Comparison of ENCODE assay signal across 21 cellular contexts in the genomic region with DNA sequence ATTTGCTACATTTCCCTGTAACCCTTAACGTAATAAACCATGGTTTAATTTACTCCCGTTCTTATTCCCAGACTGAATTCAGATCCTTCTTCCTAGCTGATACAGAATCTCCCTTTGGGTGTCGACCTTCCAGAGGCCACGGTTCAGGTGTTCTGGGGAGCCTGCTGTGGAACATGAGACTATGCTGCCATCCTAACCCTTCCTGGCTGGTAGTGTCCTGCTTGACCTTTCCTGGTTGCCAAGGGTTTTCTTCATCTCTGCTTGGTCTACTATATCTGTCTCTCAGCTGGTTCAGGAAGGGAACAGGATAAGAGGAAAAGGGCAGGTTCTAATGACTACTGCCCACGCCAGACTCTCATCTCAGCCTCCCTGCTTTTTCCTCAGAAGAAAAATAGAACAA. TPM values are rescaled to one million over a fixed set of nuclear protein-coding genes. Genes with fewer than 3 reads are reported as not detected.
DNase-seq lines count a peak whose midpoint lies in the region; ATAC-seq and TF ChIP-seq lines count a peak whose summit lies in the region.
"Had no signal": no experiment of that assay in that cellular context is flagged by ENCODE, and none has a peak within 500 bp of the region (broad histone marks: within the 10 kb centered on the region; RNA-seq: fewer than 3 reads in every experiment).

No MANE protein-coding gene starts in this region.

- peaks cover 98% of the 10 kb centered on the region for H3K36me3 Mint-ChIP-seq in activated T-cell treated with anti-CD3 and anti-CD28 coated beads, Interleukin-2, amount 50 U/mL, for 24 hours (ENCODE audit: low read depth)
- peaks cover 15% of the 10 kb centered on the region for H3K36me3 Mint-ChIP-seq in T-helper 17 cell (ENCODE audit: low read depth)
- peaks cover 90% of the 10 kb centered on the region for H3K36me3 Mint-ChIP-seq in central memory CD8-positive, alpha-beta T cell (ENCODE audit: insufficient read depth)

- H3K14ac ChIP-seq in neuronal stem cell (ENCODE audit: low read length): no peak overlapping the region

- H2AFZ ChIP-seq in osteoblast (ENCODE audit: low read length) (no peak overlapping the region), neuronal stem cell (ENCODE audit: low read length) (no peak overlapping the region)

- H3K36me3 ChIP-seq in osteoblast (ENCODE audit: insufficient read depth, low read length) (peaks cover 100% of the 10 kb centered on the region), neuronal stem cell (replicated peaks in 1 of 2; ENCODE audit: control insufficient read depth in 2 of 2, insufficient read depth in 2 of 2, low read length in 2 of 2) (peaks cover 23 to 100% of the 10 kb centered on the region in 2 donors)

- no peak overlapping the region for H2BK12ac ChIP-seq in neuronal stem cell (ENCODE audit: low read length)

- no peaks in the 10 kb centered on the region for H3K79me2 ChIP-seq in osteoblast (ENCODE audit: insufficient read depth, low read length)

- H3K9me3 Mint-ChIP-seq in activated T-cell treated with anti-CD3 and anti-CD28 coated beads, Interleukin-2, amount 50 U/mL, for 24 hours: no peaks in the 10 kb centered on the region
- H3K9me3 Mint-ChIP-seq in central memory CD8-positive, alpha-beta T cell: no peaks in the 10 kb centered on the region
- H3K9me3 Mint-ChIP-seq: stimulated activated naive B cell treated with anti-CD40 and anti-IgM and Interleukin-4, amounts not matched to agents 10 μg/mL and 1 μg/mL and 100 μg/mL, for 72 hours had no signal

- peaks cover 15% of the 10 kb centered on the region for H3K4me1 ChIP-seq in osteoblast (ENCODE audit: insufficient read depth, low read length)
- no peaks in the 10 kb centered on the region for H3K4me1 ChIP-seq in neuronal stem cell (ENCODE audit: control insufficient read depth in 2 of 2, insufficient read depth in 1 of 2, low read depth in 1 of 2, low read length in 2 of 2)
- H3K4me1 ChIP-seq: pancreas had no signal

- H3K27me3 Mint-ChIP-seq in activated T-cell treated with anti-CD3 and anti-CD28 coated beads, Interleukin-2, amount 50 U/mL, for 24 hours: no peaks in the 10 kb centered on the region
- no peaks in the 10 kb centered on the region for H3K27me3 Mint-ChIP-seq in T-helper 17 cell
- no peaks in the 10 kb centered on the region for H3K27me3 Mint-ChIP-seq in central memory CD8-positive, alpha-beta T cell
- H3K27me3 Mint-ChIP-seq: stimulated activated naive B cell treated with anti-CD40 and anti-IgM and Interleukin-4, amounts not matched to agents 10 μg/mL and 1 μg/mL and 100 μg/mL, for 72 hours had no signal

- H3K27ac ChIP-seq in osteoblast (ENCODE audit: low read depth, low read length) (peak overlapping the region; percentile 9), neuronal stem cell (replicated peaks; ENCODE audit: low read length) (no peak overlapping the region)
- H3K27ac ChIP-seq: C4-2B, pancreas, thyroid gland had no signal

- H2BK15ac ChIP-seq in neuronal stem cell (ENCODE audit: low read length): no peak overlapping the region

- no peak overlapping the region for H4K8ac ChIP-seq in neuronal stem cell (ENCODE audit: low read depth, low read length)

- H3K4me1 Mint-ChIP-seq in activated T-cell treated with anti-CD3 and anti-CD28 coated beads, Interleukin-2, amount 50 U/mL, for 24 hours (ENCODE audit: low read depth): peaks cover 67% of the 10 kb centered on the region
- H3K4me1 Mint-ChIP-seq in T-helper 17 cell: peaks cover 13% of the 10 kb centered on the region
- H3K4me1 Mint-ChIP-seq in central memory CD8-positive, alpha-beta T cell: peaks cover 7% of the 10 kb centered on the region

- no peak for DNase-seq in activated T-cell treated with anti-CD3 and anti-CD28 coated beads, Interleukin-2, amount 50 U/mL, for 24 hours
- DNase-seq in activated T-cell treated with anti-CD3 and anti-CD28 coated beads, Interleukin-2, amount 50 U/mL, for 1 hour: no peak
- DNase-seq in T-helper 17 cell (no peak), osteoblast (ENCODE audit: insufficient read length, low spot score, missing footprints) (no peak), NCI-H1694 (lab: John Stamatoyannopoulos, UW) (no peak), neuronal stem cell (ENCODE audit: low spot score) (no peak)
- DNase-seq in central memory CD8-positive, alpha-beta T cell (ENCODE audit: low spot score in 2 of 2): no peak
- DNase-seq: activated CD4-positive, alpha-beta T cell treated with anti-CD3 and anti-CD28 coated beads for 48 hours; activated T-cell treated with anti-CD3 and anti-CD28 coated beads for 4 hours; amniotic stem cell; GF-D8; hypothalamus; MG63; NCI-H1436; NCI-H2171; NCI-H526; pancreas; stimulated activated naive B cell treated with anti-CD40 and anti-IgM and Interleukin-4, amounts not matched to agents 10 μg/mL and 1 μg/mL and 100 μg/mL, for 72 hours; thyroid gland had no signal

- H3K9ac ChIP-seq in neuronal stem cell (ENCODE audit: low read depth, low read length, poor library complexity): no peak overlapping the region

- H3K27ac Mint-ChIP-seq in activated T-cell treated with anti-CD3 and anti-CD28 coated beads, Interleukin-2, amount 50 U/mL, for 24 hours: peak overlapping the region; percentile 87
- H3K27ac Mint-ChIP-seq in T-helper 17 cell: peak overlapping the region; percentile 92
- H3K27ac Mint-ChIP-seq in central memory CD8-positive, alpha-beta T cell (ENCODE audit: low read depth): peak overlapping the region; percentile 48
- H3K27ac Mint-ChIP-seq: stimulated activated naive B cell treated with anti-CD40 and anti-IgM and Interleukin-4, amounts not matched to agents 10 μg/mL and 1 μg/mL and 100 μg/mL, for 72 hours had no signal

- no peak overlapping the region for H2BK120ac ChIP-seq in neuronal stem cell (ENCODE audit: low read depth, low read length)

- H3K4ac ChIP-seq in neuronal stem cell (ENCODE audit: low read length): no peak overlapping the region

- H3K23ac ChIP-seq in neuronal stem cell (ENCODE audit: low read depth, low read length, poor library complexity): no peak overlapping the region

- H3K27me3 ChIP-seq in osteoblast (ENCODE audit: insufficient read depth, low read length) (no peaks in the 10 kb centered on the region), neuronal stem cell (ENCODE audit: control insufficient read depth in 3 of 3, insufficient read depth in 3 of 3, low read depth in 1 of 3, low read length in 3 of 3) (no peaks in the 10 kb centered on the region)
- H3K27me3 ChIP-seq: MG63, pancreas, thyroid gland had no signal

- no CpG with 5 or more reads among the region's 5 CpGs for WGBS in neuronal stem cell (ENCODE audit: extremely low coverage in 2 of 2, insufficient read length in 2 of 2, insufficient replicate concordance in 1 of 2), 2 donors

- H3K4me2 ChIP-seq in osteoblast (ENCODE audit: insufficient read depth, low read length) (no peak overlapping the region), neuronal stem cell (ENCODE audit: insufficient read depth, low read length, poor library complexity, severe bottlenecking) (no peak overlapping the region)

- no peak overlapping the region for H4K91ac ChIP-seq in neuronal stem cell (ENCODE audit: low read depth, low read length, poor library complexity)

- no peak for TF ChIP-seq CTCF in osteoblast (IDR thresholded peaks at IDR 0.05; ENCODE audit: extremely low read depth, low read depth, low read length)

- H2BK5ac ChIP-seq in neuronal stem cell (ENCODE audit: low read length): no peak overlapping the region

- H3K79me1 ChIP-seq in neuronal stem cell (ENCODE audit: low read depth, low read length): no peaks in the 10 kb centered on the region

- no peak overlapping the region for H3K4me3 ChIP-seq in osteoblast (ENCODE audit: insufficient read depth, low read length)
- H3K4me3 ChIP-seq in neuronal stem cell (ENCODE audit: low read length in 2 of 2): no peak overlapping the region
- H3K4me3 ChIP-seq: MG63, pancreas, thyroid gland had no signal

- no peak overlapping the region for H3K18ac ChIP-seq in neuronal stem cell (ENCODE audit: low read length)

- ATAC-seq in T-helper 17 cell: no peak
- no peak for ATAC-seq in central memory CD8-positive, alpha-beta T cell (replicated peaks; ENCODE audit: extremely low read depth, poor library complexity, severe bottlenecking)
- no peak for ATAC-seq in GM19351 (IDR thresholded peaks at IDR 0.05; ENCODE audit: unreplicated experiment)
- ATAC-seq: pancreas; stimulated activated naive B cell treated with anti-CD40 and anti-IgM and Interleukin-4, amounts not matched to agents 10 μg/mL and 1 μg/mL and 100 μg/mL, for 72 hours had no signal

- H3K9me3 ChIP-seq in T-helper 17 cell (ENCODE audit: control insufficient read depth, low read length, poor library complexity, severe bottlenecking) (no peaks in the 10 kb centered on the region), osteoblast (ENCODE audit: low read depth, low read length) (no peaks in the 10 kb centered on the region), neuronal stem cell (replicated peaks in 1 of 2; ENCODE audit: control insufficient read depth in 2 of 2, insufficient read depth in 1 of 2, low read depth in 1 of 2, low read length in 2 of 2) (no peaks in the 10 kb centered on the region)
- H3K9me3 ChIP-seq: MG63, pancreas, thyroid gland had no signal

- H2AK5ac ChIP-seq in neuronal stem cell (ENCODE audit: low read depth, low read length): no peak overlapping the region

- no peak overlapping the region for H3K4me3 Mint-ChIP-seq in activated T-cell treated with anti-CD3 and anti-CD28 coated beads, Interleukin-2, amount 50 U/mL, for 24 hours
- no peak overlapping the region for H3K4me3 Mint-ChIP-seq in T-helper 17 cell
- H3K4me3 Mint-ChIP-seq in central memory CD8-positive, alpha-beta T cell: no peak overlapping the region
- H3K4me3 Mint-ChIP-seq: stimulated activated naive B cell treated with anti-CD40 and anti-IgM and Interleukin-4, amounts not matched to agents 10 μg/mL and 1 μg/mL and 100 μg/mL, for 72 hours had no signal

- H4K20me1 ChIP-seq in osteoblast (ENCODE audit: insufficient read depth, low read length): peaks cover 26% of the 10 kb centered on the region

RNA-seq across cellular contexts. Expression of a gene that starts 36.5 kb away (rescaled TPM):
- total RNA-seq in T-helper 17 cell (10 to 100 TPM; 80.7 to 86.4 TPM), osteoblast (447 and 530 TPM in 2 replicates)
- 30.6 TPM for polyA plus RNA-seq in neuronal stem cell (2013, experiment 1 of 2)
- polyA plus RNA-seq in neuronal stem cell (2013, experiment 2 of 2): 31.1 TPM
